Comparison of ENCODE assay signal across 8 cellular contexts in genomic region chr18:58788971-58789797, GRCh38.
A peak's percentile ranks its signal among the peaks of the same experiment; 100 is the strongest.
DNase-seq lines count a peak whose midpoint lies in the region; ATAC-seq and TF ChIP-seq lines count a peak whose summit lies in the region.
"Had no signal": no experiment of that assay in that cellular context is flagged by ENCODE, and none has a peak within 500 bp of the region (broad histone marks: within the 10 kb centered on the region; RNA-seq: fewer than 3 reads in every experiment).

No MANE protein-coding gene starts in this region.

- H3K36me3 Mint-ChIP-seq in stimulated activated naive B cell treated with anti-CD40 and anti-IgM and Interleukin-4, amounts not matched to agents 10 μg/mL and 1 μg/mL and 100 μg/mL, for 72 hours = peaks cover 1 to 3% of the 10 kb centered on the region in 2 donors

- H3K36me3 ChIP-seq in Peyer's patch (no peaks in the 10 kb centered on the region), mucosa of descending colon (ENCODE audit: low read depth) (no peaks in the 10 kb centered on the region), uterus (no peaks in the 10 kb centered on the region)

- TF ChIP-seq POLR2A in Peyer's patch (IDR thresholded peaks at IDR 0.05) = no peak
- TF ChIP-seq POLR2A in uterus (IDR thresholded peaks at IDR 0.05) = no peak

- H3K27ac ChIP-seq in Peyer's patch (peak overlapping the region in 3 of 4 donors; percentile 17 to 51 (median 31)), uterus (peak overlapping the region; percentile 38 to 77)

- H3K4me3 Mint-ChIP-seq in stimulated activated naive B cell treated with anti-CD40 and anti-IgM and Interleukin-4, amounts not matched to agents 10 μg/mL and 1 μg/mL and 100 μg/mL, for 72 hours = no peak overlapping the region
- H3K4me3 Mint-ChIP-seq: T-helper 1 cell treated with Interleukin-12 subunit alpha and Interleukin-12 subunit beta and Interleukin-4 antibody, amounts not matched to agents 30 μg/mL and 1 μg/mL, for 36 hours had no signal

- peaks cover 5 to 16% of the 10 kb centered on the region in 2 donors for H3K4me1 Mint-ChIP-seq in stimulated activated naive B cell treated with anti-CD40 and anti-IgM and Interleukin-4, amounts not matched to agents 10 μg/mL and 1 μg/mL and 100 μg/mL, for 72 hours

- peaks cover 0 to 6% (median 0%) of the 10 kb centered on the region in 4 donors for H3K4me1 ChIP-seq in Peyer's patch
- peaks cover 17% of the 10 kb centered on the region for H3K4me1 ChIP-seq in mucosa of descending colon (ENCODE audit: low read depth)
- no peaks in the 10 kb centered on the region for H3K4me1 ChIP-seq in uterus

- no peak overlapping the region for H3K27ac Mint-ChIP-seq in stimulated activated naive B cell treated with anti-CD40 and anti-IgM and Interleukin-4, amounts not matched to agents 10 μg/mL and 1 μg/mL and 100 μg/mL, for 72 hours
- H3K27ac Mint-ChIP-seq: T-helper 1 cell treated with Interleukin-12 subunit alpha and Interleukin-12 subunit beta and Interleukin-4 antibody, amounts not matched to agents 30 μg/mL and 1 μg/mL, for 36 hours had no signal

- no peaks in the 10 kb centered on the region for H3K27me3 ChIP-seq in Peyer's patch
- H3K27me3 ChIP-seq in uterus = no peaks in the 10 kb centered on the region

- TF ChIP-seq CTCF in Peyer's patch (IDR thresholded peaks at IDR 0.05) (no peak), fibroblast of mammary gland (conservative IDR thresholded peaks at IDR 0.05; ENCODE audit: control insufficient read depth, insufficient read depth, low read depth, low read length) (no peak), mucosa of descending colon (IDR thresholded peaks at IDR 0.05) (no peak), uterus (IDR thresholded peaks at IDR 0.05) (no peak)

- no peaks in the 10 kb centered on the region for H3K9me3 ChIP-seq in Peyer's patch
- no peaks in the 10 kb centered on the region for H3K9me3 ChIP-seq in mucosa of descending colon
- no peaks in the 10 kb centered on the region for H3K9me3 ChIP-seq in uterus

- H3K4me3 ChIP-seq in Peyer's patch (no peak overlapping the region), fibroblast of mammary gland (ENCODE audit: control insufficient read depth, low read depth, low read length) (no peak overlapping the region), mucosa of descending colon (no peak overlapping the region), uterus (no peak overlapping the region)

- DNase-seq in Peyer's patch (no peak), fibroblast of mammary gland (ENCODE audit: low read depth) (peak; percentile 52), mucosa of descending colon (no peak), uterus (peak in 1 of 2 donors; percentile 46), GM19240 (ENCODE audit: insufficient read length, low spot score) (no peak)
- DNase-seq in stimulated activated naive B cell treated with anti-CD40 and anti-IgM and Interleukin-4, amounts not matched to agents 10 μg/mL and 1 μg/mL and 100 μg/mL, for 72 hours = no peak

- intact Hi-C loops in mucosa of descending colon (cut with DNase I, micrococcal nuclease) = loop anchor here in 1 of 2 donors (10.0 kb wide), 1 partner anchor 146 kb away; no protein-coding TSS in a partner anchor
- intact Hi-C loops in uterus (cut with DNase I; ENCODE audit: low total_unique reads) = no loop called here

- ATAC-seq in mucosa of descending colon = peak; percentile 62
- no peak for ATAC-seq in SK-N-SH treated with all-trans-retinoic acid at 6 μM for 48 hours
- no peak for ATAC-seq in stimulated activated naive B cell treated with anti-CD40 and anti-IgM and Interleukin-4, amounts not matched to agents 10 μg/mL and 1 μg/mL and 100 μg/mL, for 72 hours (replicated peaks)

- no peaks in the 10 kb centered on the region for H3K9me3 Mint-ChIP-seq in stimulated activated naive B cell treated with anti-CD40 and anti-IgM and Interleukin-4, amounts not matched to agents 10 μg/mL and 1 μg/mL and 100 μg/mL, for 72 hours
- H3K9me3 Mint-ChIP-seq: T-helper 1 cell treated with Interleukin-12 subunit alpha and Interleukin-12 subunit beta and Interleukin-4 antibody, amounts not matched to agents 30 μg/mL and 1 μg/mL, for 36 hours had no signal

- peaks cover 0 to 9% of the 10 kb centered on the region in 2 donors for H3K27me3 Mint-ChIP-seq in stimulated activated naive B cell treated with anti-CD40 and anti-IgM and Interleukin-4, amounts not matched to agents 10 μg/mL and 1 μg/mL and 100 μg/mL, for 72 hours

TF ChIP-seq in SK-N-SH treated with all-trans-retinoic acid at 6 μM for 48 hours, 23 proteins besides CTCF, POLR2A, EP300 and RAD21:
- TF ChIP-seq, protein P1, sequence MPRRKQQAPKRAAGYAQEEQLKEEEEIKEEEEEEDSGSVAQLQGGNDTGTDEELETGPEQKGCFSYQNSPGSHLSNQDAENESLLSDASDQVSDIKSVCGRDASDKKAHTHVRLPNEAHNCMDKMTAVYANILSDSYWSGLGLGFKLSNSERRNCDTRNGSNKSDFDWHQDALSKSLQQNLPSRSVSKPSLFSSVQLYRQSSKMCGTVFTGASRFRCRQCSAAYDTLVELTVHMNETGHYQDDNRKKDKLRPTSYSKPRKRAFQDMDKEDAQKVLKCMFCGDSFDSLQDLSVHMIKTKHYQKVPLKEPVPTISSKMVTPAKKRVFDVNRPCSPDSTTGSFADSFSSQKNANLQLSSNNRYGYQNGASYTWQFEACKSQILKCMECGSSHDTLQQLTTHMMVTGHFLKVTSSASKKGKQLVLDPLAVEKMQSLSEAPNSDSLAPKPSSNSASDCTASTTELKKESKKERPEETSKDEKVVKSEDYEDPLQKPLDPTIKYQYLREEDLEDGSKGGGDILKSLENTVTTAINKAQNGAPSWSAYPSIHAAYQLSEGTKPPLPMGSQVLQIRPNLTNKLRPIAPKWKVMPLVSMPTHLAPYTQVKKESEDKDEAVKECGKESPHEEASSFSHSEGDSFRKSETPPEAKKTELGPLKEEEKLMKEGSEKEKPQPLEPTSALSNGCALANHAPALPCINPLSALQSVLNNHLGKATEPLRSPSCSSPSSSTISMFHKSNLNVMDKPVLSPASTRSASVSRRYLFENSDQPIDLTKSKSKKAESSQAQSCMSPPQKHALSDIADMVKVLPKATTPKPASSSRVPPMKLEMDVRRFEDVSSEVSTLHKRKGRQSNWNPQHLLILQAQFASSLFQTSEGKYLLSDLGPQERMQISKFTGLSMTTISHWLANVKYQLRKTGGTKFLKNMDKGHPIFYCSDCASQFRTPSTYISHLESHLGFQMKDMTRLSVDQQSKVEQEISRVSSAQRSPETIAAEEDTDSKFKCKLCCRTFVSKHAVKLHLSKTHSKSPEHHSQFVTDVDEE (CRISPR knock-in tag; IDR thresholded peaks at IDR 0.05) = no peak
- TF ChIP-seq RARB (CRISPR knock-in tag; IDR thresholded peaks at IDR 0.05) (no peak), BACH2 (CRISPR knock-in tag; IDR thresholded peaks at IDR 0.05; ENCODE audit: borderline replicate concordance) (no peak), CREB5 (CRISPR knock-in tag; IDR thresholded peaks at IDR 0.05; ENCODE audit: low read depth) (no peak), OSR1 (CRISPR knock-in tag; IDR thresholded peaks at IDR 0.05) (no peak), PPARA (CRISPR knock-in tag; IDR thresholded peaks at IDR 0.05; ENCODE audit: borderline replicate concordance) (no peak), CSRNP3 (CRISPR knock-in tag; IDR thresholded peaks at IDR 0.05) (no peak), ZNF70 (CRISPR knock-in tag; IDR thresholded peaks at IDR 0.05) (no peak), ARNTL (CRISPR knock-in tag; IDR thresholded peaks at IDR 0.05; ENCODE audit: borderline replicate concordance, low read depth) (no peak), ESRRG (CRISPR knock-in tag; IDR thresholded peaks at IDR 0.05) (no peak), ZNF565 (CRISPR knock-in tag; conservative IDR thresholded peaks at IDR 0.05; ENCODE audit: low read depth) (no peak), ZNF8 (CRISPR knock-in tag; IDR thresholded peaks at IDR 0.05) (no peak), POU6F1 (CRISPR knock-in tag; IDR thresholded peaks at IDR 0.05; ENCODE audit: borderline replicate concordance, low read depth) (no peak), CSDC2 (CRISPR knock-in tag; IDR thresholded peaks at IDR 0.05) (no peak), GLIS3 (CRISPR knock-in tag; IDR thresholded peaks at IDR 0.05) (no peak), ZFP3 (CRISPR knock-in tag; IDR thresholded peaks at IDR 0.05) (no peak)
